Comparison of ENCODE assay signal across 1 cellular context in genomic region chr1:178263341-178263740, GRCh38.
TF ChIP-seq lines count a peak whose summit lies in the region.

No MANE protein-coding gene starts in this region.

TF ChIP-seq in GM23338, 12 proteins besides CTCF, POLR2A, EP300 and RAD21:
- TF ChIP-seq REST (IDR thresholded peaks at IDR 0.05; ENCODE audit: unreplicated experiment) = no peak
- no peak for TF ChIP-seq JUNB (IDR thresholded peaks at IDR 0.05; ENCODE audit: unreplicated experiment)
- TF ChIP-seq ZNF462 (CRISPR knock-in tag; IDR thresholded peaks at IDR 0.05) = no peak
